In the genomic region with DNA sequence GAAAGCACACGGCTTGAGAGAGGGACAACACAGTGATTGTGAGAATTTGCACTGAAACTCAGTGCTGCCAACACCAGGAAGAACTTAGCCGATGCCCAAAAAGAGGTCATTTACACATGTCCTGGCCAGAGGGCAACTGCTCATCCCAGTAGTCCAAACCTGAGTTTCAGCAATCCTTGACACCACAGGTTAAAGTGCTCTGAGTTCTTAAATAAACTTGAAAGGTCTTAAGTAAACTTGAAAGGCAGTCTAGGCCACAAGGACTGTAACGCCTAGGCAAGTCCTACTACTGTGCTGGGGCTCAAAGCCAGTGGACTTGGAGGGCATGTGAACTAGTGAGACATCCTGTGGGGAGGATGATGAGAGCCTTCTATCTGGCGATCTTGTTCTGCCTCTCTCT, we compare ENCODE assay signal across 23 cellular contexts. TPM values are rescaled to one million over a fixed set of nuclear protein-coding genes. Genes with fewer than 3 reads are reported as not detected.
A peak's percentile ranks its signal among the peaks of the same experiment; 100 is the strongest.
DNase-seq lines count a peak whose midpoint lies in the region; ATAC-seq and TF ChIP-seq lines count a peak whose summit lies in the region.
"Had no signal": no experiment of that assay in that cellular context is flagged by ENCODE, and none has a peak within 500 bp of the region (broad histone marks: within the 10 kb centered on the region; RNA-seq: fewer than 3 reads in every experiment).

No MANE protein-coding gene starts in this region.

- POLR2A ChIA-PET in WTC11 (lab: Charles Lee): no interaction called here

- H3K4me1 ChIP-seq in DND-41 (ENCODE audit: insufficient read depth, low read length): no peaks in the 10 kb centered on the region
- peaks cover 0 to 19% of the 10 kb centered on the region in 2 donors for H3K4me1 ChIP-seq in left lung
- H3K4me1 ChIP-seq in skeletal muscle tissue (ENCODE audit: control insufficient read depth in 3 of 3, insufficient read depth in 3 of 3, low read length in 3 of 3): peaks cover 26 to 46% (median 44%) of the 10 kb centered on the region in 3 donors

- peaks cover 9% of the 10 kb centered on the region; the same call in 1 of the 2 replicates for H3K79me2 ChIP-seq in DND-41 (ENCODE audit: insufficient read depth, low read length)

- peaks cover 36% of the 10 kb centered on the region for H3K9me3 Mint-ChIP-seq in WTC11

- H3K27me3 ChIP-seq in DND-41 (ENCODE audit: insufficient read depth, low read length, poor library complexity) (no peaks in the 10 kb centered on the region), left lung (no peaks in the 10 kb centered on the region), skeletal muscle tissue (ENCODE audit: control insufficient read depth in 3 of 3, insufficient read depth in 3 of 3, low read length in 3 of 3) (no peaks in the 10 kb centered on the region)
- H3K27me3 ChIP-seq: suprapubic skin had no signal

- no peak overlapping the region for H3K4me2 ChIP-seq in DND-41 (ENCODE audit: insufficient read depth, low read length)
- H3K4me2 ChIP-seq: KMS-11, SK-N-SH had no signal

- H2AFZ ChIP-seq in DND-41 (ENCODE audit: low read depth, low read length): no peak overlapping the region

- H3K9me3 ChIP-seq in DND-41 (ENCODE audit: insufficient read depth, low read length, severe bottlenecking) (no peaks in the 10 kb centered on the region), left lung (peaks cover 0 to 18% of the 10 kb centered on the region in 2 donors), skeletal muscle tissue (ENCODE audit: control insufficient read depth in 3 of 3, low read length in 3 of 3) (no peaks in the 10 kb centered on the region)

- peak overlapping the region; percentile 34; the same call in 1 of the 2 replicates for H3K27ac Mint-ChIP-seq in WTC11
- H3K27ac Mint-ChIP-seq: activated naive CD4-positive, alpha-beta T cell treated with anti-CD3 and anti-CD28 coated beads, Interleukin-2, amount 50 U/mL, for 24 hours; stimulated activated memory B cell treated with anti-CD40 and anti-IgM and Interleukin-4, amounts not matched to agents 10 μg/mL and 1 μg/mL and 100 μg/mL, for 72 hours; T-helper 17 cell had no signal

- CTCF ChIA-PET in WTC11 (lab: Charles Lee): no interaction called here

- H3K4me3 Mint-ChIP-seq in WTC11: no peak overlapping the region
- H3K4me3 Mint-ChIP-seq: activated naive CD4-positive, alpha-beta T cell treated with anti-CD3 and anti-CD28 coated beads, Interleukin-2, amount 50 U/mL, for 24 hours; activated T-helper 17 cell treated with anti-CD3 and anti-CD28 coated beads, Interleukin-2, amount 50 U/mL, for 72 hours; CD14-positive monocyte; dendritic cell treated with granulocyte-macrophage colony-stimulating factor and Interleukin-4, amounts not matched to agents 40 ng/mL and 50 ng/mL, for 4 days; stimulated activated memory B cell treated with anti-CD40 and anti-IgM and Interleukin-4, amounts not matched to agents 10 μg/mL and 1 μg/mL and 100 μg/mL, for 72 hours; T-helper 17 cell had no signal

- intact Hi-C loops in left lung (cut with DNase I): no loop called here

- DNase-seq in DND-41 (no peak), WTC11 (ENCODE audit: low spot score) (no peak), left lung (peak in 1 of 2 donors; percentile 43), RKO (ENCODE audit: low spot score) (no peak)
- DNase-seq: activated CD4-positive, alpha-beta T cell treated with anti-CD3 and anti-CD28 coated beads, Interleukin-2, amount 50 U/mL, for 1 hour; aorta; GOT3; mesenchymal stem cell; naive thymus-derived CD4-positive, alpha-beta T cell; NCI-H510A treated with DMSO at 0.1 percent for 48 hours; SK-N-SH; T-helper 17 cell had no signal

- no peaks in the 10 kb centered on the region; the same call in 1 of the 2 replicates for H4K20me1 ChIP-seq in DND-41 (ENCODE audit: insufficient read depth, low read length)

- H3K4me3 ChIP-seq in DND-41 (ENCODE audit: low read depth in 1 of 2, low read length in 2 of 2): no peak overlapping the region
- no peak overlapping the region for H3K4me3 ChIP-seq in left lung
- H3K4me3 ChIP-seq in skeletal muscle tissue (ENCODE audit: low read length in 3 of 3): no peak overlapping the region
- H3K4me3 ChIP-seq: suprapubic skin had no signal

- peaks cover 34% of the 10 kb centered on the region for H3K36me3 Mint-ChIP-seq in WTC11

- H3K36me3 ChIP-seq in DND-41 (ENCODE audit: insufficient read depth, low read length) (no peaks in the 10 kb centered on the region), left lung (peaks cover 0 to 4% of the 10 kb centered on the region in 2 donors), skeletal muscle tissue (ENCODE audit: control insufficient read depth in 3 of 3, insufficient read depth in 3 of 3, low read length in 3 of 3) (no peaks in the 10 kb centered on the region)

- no peaks in the 10 kb centered on the region for H3K27me3 Mint-ChIP-seq in WTC11 (ENCODE audit: low read depth)
- H3K27me3 Mint-ChIP-seq: activated naive CD4-positive, alpha-beta T cell treated with anti-CD3 and anti-CD28 coated beads, Interleukin-2, amount 50 U/mL, for 24 hours; activated T-helper 17 cell treated with anti-CD3 and anti-CD28 coated beads, Interleukin-2, amount 50 U/mL, for 72 hours; dendritic cell treated with granulocyte-macrophage colony-stimulating factor and Interleukin-4, amounts not matched to agents 40 ng/mL and 50 ng/mL, for 4 days; naive thymus-derived CD4-positive, alpha-beta T cell; stimulated activated memory B cell treated with anti-CD40 and anti-IgM and Interleukin-4, amounts not matched to agents 10 μg/mL and 1 μg/mL and 100 μg/mL, for 72 hours; T-helper 17 cell had no signal

- no peak for TF ChIP-seq CTCF in DND-41 (IDR thresholded peaks at IDR 0.05; ENCODE audit: borderline replicate concordance, extremely low read depth, low read length, poor library complexity, severe bottlenecking)
- no peak for TF ChIP-seq CTCF in WTC11 (IDR thresholded peaks at IDR 0.05)
- no peak for TF ChIP-seq CTCF in left lung (IDR thresholded peaks at IDR 0.05)

- peaks cover 18% of the 10 kb centered on the region for H3K4me1 Mint-ChIP-seq in WTC11

- H3K27ac ChIP-seq in DND-41 (ENCODE audit: low read length) (no peak overlapping the region), left lung (no peak overlapping the region), skeletal muscle tissue (ENCODE audit: low read depth, low read length) (peak overlapping the region; percentile 57)
- H3K27ac ChIP-seq: KMS-11, suprapubic skin had no signal

- ATAC-seq in DND-41 (ENCODE audit: insufficient read depth, low read depth) (peak; percentile 35; the same call in 1 of the 3 replicates), WTC11 (peak; percentile 48), left lung (peak; percentile 92), HG02623 (IDR thresholded peaks at IDR 0.05; ENCODE audit: unreplicated experiment) (no peak), GM19351 (IDR thresholded peaks at IDR 0.05; ENCODE audit: unreplicated experiment) (no peak)
- ATAC-seq in activated CD4-positive, CD25-positive, alpha-beta regulatory T cell treated with anti-CD3 and anti-CD28 coated beads, Interleukin-2, amount 50 U/mL, for 24 hours: no peak
- ATAC-seq: activated T-helper 17 cell treated with anti-CD3 and anti-CD28 coated beads, Interleukin-2, amount 50 U/mL, for 72 hours; naive thymus-derived CD4-positive, alpha-beta T cell; stimulated activated memory B cell treated with anti-CD40 and anti-IgM and Interleukin-4, amounts not matched to agents 10 μg/mL and 1 μg/mL and 100 μg/mL, for 72 hours; T-helper 17 cell had no signal

- no peak overlapping the region for H3K9ac ChIP-seq in DND-41 (ENCODE audit: low read depth, low read length)
- no peak overlapping the region for H3K9ac ChIP-seq in skeletal muscle tissue (ENCODE audit: low read depth in 1 of 3, low read length in 3 of 3)
- H3K9ac ChIP-seq: KMS-11, SK-N-SH had no signal

TF ChIP-seq in WTC11, 78 proteins besides CTCF, POLR2A, EP300 and RAD21 (continues in another document):
- TF ChIP-seq CREB1 (CRISPR knock-in tag; IDR thresholded peaks at IDR 0.05) (no peak), ZNF263 (CRISPR knock-in tag; IDR thresholded peaks at IDR 0.05; ENCODE audit: low read depth) (no peak), ZBTB21 (CRISPR knock-in tag; IDR thresholded peaks at IDR 0.05; ENCODE audit: borderline replicate concordance) (no peak), ZNF423 (CRISPR knock-in tag; IDR thresholded peaks at IDR 0.05) (no peak), HMGA2 (CRISPR knock-in tag; IDR thresholded peaks at IDR 0.05) (no peak), MLX (CRISPR knock-in tag; IDR thresholded peaks at IDR 0.05) (no peak), ZNF232 (CRISPR knock-in tag; IDR thresholded peaks at IDR 0.05) (no peak), SP1 (CRISPR knock-in tag; conservative IDR thresholded peaks at IDR 0.05) (no peak), ZNF121 (CRISPR knock-in tag; IDR thresholded peaks at IDR 0.05) (no peak), NFATC4 (CRISPR knock-in tag; IDR thresholded peaks at IDR 0.05) (no peak)

RNA-seq across cellular contexts. Expression of gene SNX14, which starts 14.1 kb away (rescaled TPM):
- 34.3 to 42.6 TPM (median 36.4 TPM) in 3 replicates for total RNA-seq in WTC11 (2021)
- total RNA-seq in left lung: 10 to 100 TPM; 79.9 to 80.6 TPM
- 117 TPM for total RNA-seq in skeletal muscle tissue

Comparison
In these comparisons a context has a peak if more than half of its experiments do, and no peak if none do; other contexts are left out.
1. ATAC-seq: peak in DND-41 (single experiment), WTC11 (single experiment) and left lung (single experiment); none in HG02623 (single experiment), activated CD4-positive, CD25-positive, alpha-beta regulatory T cell treated with anti-CD3 and anti-CD28 coated beads, Interleukin-2, amount 50 U/mL, for 24 hours (0 of 2) and GM19351 (single experiment).